In the genomic region with DNA sequence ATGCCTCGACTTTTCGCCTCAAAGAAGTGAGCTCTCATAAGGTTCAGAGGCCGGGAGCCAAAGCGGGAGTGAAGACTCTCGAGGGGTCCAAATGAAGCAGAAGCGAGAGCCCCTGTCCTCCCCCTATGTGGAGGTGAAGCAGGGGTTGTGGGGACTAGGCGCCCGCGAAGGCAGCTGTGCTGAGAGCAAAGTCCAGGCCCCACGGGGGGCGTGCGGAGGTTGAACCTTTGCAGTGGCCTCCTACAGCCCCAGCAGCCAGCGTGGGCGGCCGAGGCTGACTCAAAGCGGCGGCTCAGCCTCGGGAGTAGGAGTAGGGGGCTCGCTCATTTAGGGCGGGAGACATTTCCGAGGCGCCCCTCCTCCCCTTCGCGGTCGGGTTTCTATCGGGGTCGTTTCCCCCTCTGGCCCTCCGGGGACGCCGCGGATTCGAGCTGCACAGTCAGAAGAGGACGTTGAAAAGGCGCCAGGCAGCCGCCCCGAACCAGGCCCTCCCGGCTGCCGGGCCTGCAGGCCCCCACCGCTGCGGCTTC, we compare ENCODE assay signal across 8 cellular contexts. TPM values are rescaled to one million over a fixed set of nuclear protein-coding genes. Genes with fewer than 3 reads are reported as not detected.
DNase-seq lines count a peak whose midpoint lies in the region; ATAC-seq and TF ChIP-seq lines count a peak whose summit lies in the region.

No MANE protein-coding gene starts in this region.

- no peaks in the 10 kb centered on the region for H3K9me3 Mint-ChIP-seq in activated B cell treated with CpG ODN at 0.5 μM for 24 hours

- H3K9ac ChIP-seq in BLaER1, result peak overlapping the region; percentile 85

- H4K20me1 ChIP-seq in BLaER1, result peaks cover 16% of the 10 kb centered on the region

- TF ChIP-seq CTCF in activated B cell treated with CpG ODN at 0.5 μM for 24 hours (IDR thresholded peaks at IDR 0.05), result no peak
- TF ChIP-seq CTCF in foreskin keratinocyte (conservative IDR thresholded peaks at IDR 0.05), result no peak

- CTCF ChIA-PET in activated B cell treated with CpG ODN at 0.5 μM for 24 hours (lab: Charles Lee), result interaction anchor here (1.2 to 2.2 kb wide), 4 partner anchors 10 to 123 kb away, joined by 4 to 11 read pairs (median 5); no protein-coding TSS in a partner anchor

- no peaks in the 10 kb centered on the region for H3K36me3 ChIP-seq in BLaER1

- H3K4me3 Mint-ChIP-seq in activated B cell treated with CpG ODN at 0.5 μM for 24 hours, result no peak overlapping the region

- peak; percentile 27 for ATAC-seq in GM19328 (IDR thresholded peaks at IDR 0.05; ENCODE audit: unreplicated experiment)
- peak; percentile 44 for ATAC-seq in HG03354 (IDR thresholded peaks at IDR 0.05; ENCODE audit: poor library complexity, severe bottlenecking, unreplicated experiment)
- ATAC-seq in activated B cell treated with CpG ODN at 0.5 μM for 24 hours (ENCODE audit: low read depth), result peak; percentile 10
- ATAC-seq in foreskin keratinocyte, result peak; percentile 58
- ATAC-seq in sciatic nerve, result peak; percentile 63

- no peak overlapping the region for H3K27ac Mint-ChIP-seq in activated B cell treated with CpG ODN at 0.5 μM for 24 hours

- H3K4me2 ChIP-seq in BLaER1, result peak overlapping the region; percentile 96

- peak overlapping the region; percentile 95 for H3K4me3 ChIP-seq in BLaER1

- peaks cover 50% of the 10 kb centered on the region for H3K4me1 Mint-ChIP-seq in activated B cell treated with CpG ODN at 0.5 μM for 24 hours

- peak overlapping the region; percentile 93 for H3K27ac ChIP-seq in BLaER1
- peak overlapping the region; percentile 34 for H3K27ac ChIP-seq in foreskin keratinocyte

- no peaks in the 10 kb centered on the region for H3K27me3 Mint-ChIP-seq in activated B cell treated with CpG ODN at 0.5 μM for 24 hours

- H3K4me1 ChIP-seq in BLaER1 (peaks cover 58% of the 10 kb centered on the region), foreskin keratinocyte (peaks cover 30% of the 10 kb centered on the region)

- H3K36me3 Mint-ChIP-seq in activated B cell treated with CpG ODN at 0.5 μM for 24 hours (ENCODE audit: low read depth), result peaks cover 5% of the 10 kb centered on the region

- DNase-seq in activated B cell treated with CpG ODN at 0.5 μM for 24 hours (no peak), foreskin keratinocyte (peak in 1 of 2 donors; percentile 48), sciatic nerve (ENCODE audit: low spot score) (no peak), NCI-H226 (no peak), NCI-H1694 (lab: John Stamatoyannopoulos, UW) (no peak)

- POLR2A ChIA-PET in activated B cell treated with CpG ODN at 0.5 μM for 24 hours (lab: Charles Lee), result interaction anchor here (0.5 to 2.7 kb wide), 38 partner anchors 9 to 496 kb away, joined by 3 to 71 read pairs (median 5); partner anchors contain the start of genes MXI1, SMNDC1 and XPNPEP1

- intact Hi-C loops in activated B cell treated with CpG ODN at 0.5 μM for 24 hours (cut with micrococcal nuclease) (loop anchor here (1.0 to 5.0 kb wide), 13 partner anchors 11 to 865 kb away; partner anchors contain the start of genes DUSP5, PDCD4 and XPNPEP1), sciatic nerve (cut with DNase I) (no loop called here)

- H3K9me3 ChIP-seq in BLaER1, result no peaks in the 10 kb centered on the region

- H3K27me3 ChIP-seq in BLaER1 (no peaks in the 10 kb centered on the region), foreskin keratinocyte (no peaks in the 10 kb centered on the region)

RNA-seq across cellular contexts. Expression of gene ADD3, which starts 0.5 kb away (rescaled TPM):
- total RNA-seq in activated B cell treated with CpG ODN at 0.5 μM for 24 hours (85.8 and 95.3 TPM in 2 replicates), foreskin keratinocyte (30.2 and 30.3 TPM in 2 replicates), sciatic nerve (321 TPM)
- 5.6 and 7.1 TPM in 2 replicates for polyA plus RNA-seq in foreskin keratinocyte

Comparison
In these comparisons a context has a peak if more than half of its experiments do, and no peak if none do; other contexts are left out.
1. ATAC-seq: peak in every context shown above with its lines; median percentile 63 in sciatic nerve; 58 in foreskin keratinocyte; 44 in HG03354; 27 in GM19328; 10 in activated B cell treated with CpG ODN at 0.5 μM for 24 hours.